Comparison of ENCODE assay signal across 1 cellular context in the genomic region with DNA sequence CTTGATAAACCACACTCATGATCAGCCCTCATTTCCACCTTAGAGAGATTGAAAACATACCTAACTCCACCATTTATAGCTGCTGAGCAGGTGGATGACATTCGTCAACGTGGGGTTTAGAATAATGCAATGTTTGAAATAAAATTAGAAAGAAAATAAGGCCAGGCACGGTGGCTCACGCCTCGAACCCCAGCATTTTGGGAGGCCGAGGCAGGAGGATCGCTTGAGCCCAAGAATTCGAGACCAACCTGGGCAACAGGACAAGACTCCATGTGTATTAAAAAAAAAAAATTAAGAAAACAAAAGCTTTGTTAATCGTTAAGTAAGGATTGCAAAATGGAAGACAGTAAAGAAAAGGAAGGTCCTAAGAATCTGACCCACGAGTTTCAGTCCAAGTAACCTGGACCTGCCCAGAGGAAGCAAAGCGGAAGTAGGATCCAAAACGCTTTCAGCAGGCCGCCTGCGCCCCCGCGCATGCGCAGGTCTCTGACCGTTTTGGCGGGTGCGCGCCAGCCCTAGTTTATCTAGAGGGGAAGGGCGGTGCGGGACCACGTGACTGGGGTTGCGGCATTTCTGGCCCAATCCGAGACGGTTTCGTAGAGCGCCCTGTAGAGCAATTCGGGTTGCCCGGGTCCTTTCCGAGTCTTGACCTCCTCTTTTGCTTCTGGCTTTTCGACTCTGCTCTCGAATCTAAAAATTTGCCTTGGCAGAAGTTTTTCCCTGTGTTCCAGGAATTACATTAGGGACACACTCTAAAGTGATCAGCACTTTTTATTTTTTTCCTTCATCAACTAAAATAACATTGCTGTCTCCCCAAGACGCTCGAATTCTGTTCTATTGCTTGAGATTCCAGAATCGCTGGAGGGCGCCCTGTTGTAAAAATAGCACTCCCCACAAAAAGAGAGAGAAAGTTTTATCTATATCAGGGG.
TF ChIP-seq lines count a peak whose summit lies in the region.

No MANE protein-coding gene starts in this region.

TF ChIP-seq in HepG2, 621 proteins besides CTCF, POLR2A, EP300 and RAD21 (continued from another document):
- TF ChIP-seq REXO4 (CRISPR knock-in tag; IDR thresholded peaks at IDR 0.05; ENCODE audit: borderline replicate concordance) (no peak), SYNCRIP (IDR thresholded peaks at IDR 0.05; ENCODE audit: insufficient read depth, low read depth, low read length) (no peak), FIP1L1 (IDR thresholded peaks at IDR 0.05; ENCODE audit: borderline replicate concordance, insufficient read depth, low read depth, low read length) (no peak), ZNF224 (CRISPR knock-in tag; IDR thresholded peaks at IDR 0.05) (no peak), ELF3 (CRISPR knock-in tag; IDR thresholded peaks at IDR 0.05) (peak; percentile 53; the same call in 1 of the 2 replicates), HNRNPUL1 (IDR thresholded peaks at IDR 0.05; ENCODE audit: low read depth, low read length) (no peak)
- TF ChIP-seq, protein P1, sequence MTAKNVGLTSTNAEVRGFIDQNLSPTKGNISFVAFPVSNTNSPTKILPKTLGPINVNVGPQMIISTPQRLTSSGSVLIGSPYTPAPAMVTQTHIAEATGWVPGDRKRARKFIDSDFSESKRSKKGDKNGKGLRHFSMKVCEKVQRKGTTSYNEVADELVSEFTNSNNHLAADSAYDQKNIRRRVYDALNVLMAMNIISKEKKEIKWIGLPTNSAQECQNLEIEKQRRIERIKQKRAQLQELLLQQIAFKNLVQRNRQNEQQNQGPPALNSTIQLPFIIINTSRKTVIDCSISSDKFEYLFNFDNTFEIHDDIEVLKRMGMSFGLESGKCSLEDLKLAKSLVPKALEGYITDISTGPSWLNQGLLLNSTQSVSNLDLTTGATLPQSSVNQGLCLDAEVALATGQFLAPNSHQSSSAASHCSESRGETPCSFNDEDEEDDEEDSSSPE (CRISPR knock-in tag; IDR thresholded peaks at IDR 0.05): peak; percentile 82
TF ChIP-seq in HepG2: peak in this region for 37.
